In the genomic region with DNA sequence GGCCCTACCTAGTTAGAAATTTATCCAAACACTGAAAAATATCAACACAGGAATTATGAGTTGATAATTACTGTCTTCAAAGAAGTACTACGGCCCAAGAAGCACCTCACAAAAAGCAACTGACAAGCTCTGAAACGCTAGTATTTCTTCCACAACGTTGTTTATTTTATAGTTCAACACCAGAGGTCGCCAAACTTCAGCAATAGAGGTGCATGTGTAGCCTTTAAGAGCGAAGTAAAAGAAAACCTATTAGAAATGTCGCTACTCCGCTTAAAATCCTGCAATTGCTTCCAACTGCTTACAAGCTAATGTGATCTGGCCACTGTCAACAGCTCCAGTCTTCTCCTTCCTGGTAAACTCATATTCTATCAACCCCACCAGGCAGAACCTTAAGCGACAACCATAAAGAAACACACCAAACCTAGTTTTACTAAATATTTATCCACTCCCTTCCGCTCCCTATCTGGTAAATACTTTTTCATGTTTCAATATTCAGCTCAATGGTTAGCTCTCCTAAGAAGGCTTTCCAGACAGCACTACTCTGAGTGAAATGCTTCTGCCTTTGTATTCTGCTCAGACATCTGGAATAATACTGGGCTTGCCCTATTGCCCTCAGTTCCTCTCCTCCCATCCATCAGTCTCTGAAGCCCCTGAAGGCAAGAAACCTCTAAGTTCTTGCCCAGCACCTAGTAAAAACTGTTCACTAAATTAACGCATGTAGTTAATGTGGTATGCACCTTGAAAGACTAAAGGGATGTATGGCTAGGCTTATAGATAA, we compare ENCODE assay signal across 9 cellular contexts.
DNase-seq lines count a peak whose midpoint lies in the region; ATAC-seq and TF ChIP-seq lines count a peak whose summit lies in the region.
"Had no signal": no experiment of that assay in that cellular context is flagged by ENCODE, and none has a peak within 500 bp of the region (broad histone marks: within the 10 kb centered on the region; RNA-seq: fewer than 3 reads in every experiment).

No MANE protein-coding gene starts in this region.

- H3K27me3 Mint-ChIP-seq in CD4-positive, alpha-beta T cell = no peaks in the 10 kb centered on the region
- H3K27me3 Mint-ChIP-seq in T-cell = no peaks in the 10 kb centered on the region

- CTCF ChIA-PET in CD4-positive, alpha-beta T cell (lab: Charles Lee) = interaction anchor here (0.6 to 3.7 kb wide), 14 partner anchors 10 to 667 kb away, joined by 3 to 36 read pairs (median 4); a partner anchor contains a TSS
- CTCF ChIA-PET in T-cell (lab: Charles Lee) = interaction anchor here (0.5 to 4.3 kb wide), 28 partner anchors 9 to 675 kb away, joined by 3 to 73 read pairs (median 4); a partner anchor contains a TSS

- H3K36me3 ChIP-seq in right lobe of liver = no peaks in the 10 kb centered on the region

- peak; percentile 81 for ATAC-seq in CD4-positive, alpha-beta T cell (ENCODE audit: poor library complexity)
- ATAC-seq in GM19035 (IDR thresholded peaks at IDR 0.05; ENCODE audit: unreplicated experiment) (peak; percentile 65), T-cell (replicated peaks in 1 of 4) (peak; percentile 52 to 70 (median 62)), right lobe of liver (peak; percentile 90 to 97 (median 92)), HG02588 (IDR thresholded peaks at IDR 0.05; ENCODE audit: unreplicated experiment) (no peak)

- peak overlapping the region; percentile 53 for H3K27ac Mint-ChIP-seq in CD4-positive, alpha-beta T cell
- H3K27ac Mint-ChIP-seq in T-cell = peak overlapping the region in 1 of 2 donors; percentile 40
- H3K27ac Mint-ChIP-seq: T-helper 1 cell treated with Interleukin-12 subunit alpha and Interleukin-12 subunit beta and Interleukin-4 antibody, amounts not matched to agents 30 μg/mL and 1 μg/mL, for 36 hours had no signal

- H3K4me1 ChIP-seq in right lobe of liver = no peaks in the 10 kb centered on the region

- no peaks in the 10 kb centered on the region for H3K9me3 Mint-ChIP-seq in CD4-positive, alpha-beta T cell
- peaks cover 6 to 20% (median 9%) of the 10 kb centered on the region in 3 donors for H3K9me3 Mint-ChIP-seq in T-cell

- TF ChIP-seq CTCF in CD4-positive, alpha-beta T cell (IDR thresholded peaks at IDR 0.05) = peak; percentile 84
- TF ChIP-seq CTCF in right lobe of liver (IDR thresholded peaks at IDR 0.05) = peak; percentile 55 to 83 (median 72)

- DNase-seq in CD4-positive, alpha-beta T cell = peak in 9 of 10 experiments; percentile 2 to 26 (median 17)
- DNase-seq in NCI-H1092 (lab: John Stamatoyannopoulos, UW) = peak; percentile 32
- peak in 31 of 34 experiments; percentile 1 to 51 (median 22) for DNase-seq in T-cell
- peak; percentile 67 for DNase-seq in dedifferentiated amniotic fluid mesenchymal stem cell (ENCODE audit: extremely low spot score)
- peak in 1 of 3 donors; percentile 50 for DNase-seq in right lobe of liver
- DNase-seq in stromal cell of bone marrow (ENCODE audit: low read depth) = peak; percentile 63

- peaks cover 50% of the 10 kb centered on the region for H3K36me3 Mint-ChIP-seq in CD4-positive, alpha-beta T cell (ENCODE audit: low read depth)
- H3K36me3 Mint-ChIP-seq in T-cell = peaks cover 38% of the 10 kb centered on the region

- H3K4me3 ChIP-seq in right lobe of liver = no peak overlapping the region

- POLR2A ChIA-PET in CD4-positive, alpha-beta T cell (lab: Charles Lee) = interaction anchor here (0.7 to 3.8 kb wide), 5 partner anchors 20 to 667 kb away, joined by 3 to 24 read pairs (median 5); a partner anchor contains a TSS
- POLR2A ChIA-PET in T-cell (lab: Charles Lee) = interaction anchor here (0.9 to 1.1 kb wide), 2 partner anchors 203 to 255 kb away, joined by 3 to 5 read pairs; no protein-coding TSS in a partner anchor

- intact Hi-C loops in CD4-positive, alpha-beta T cell (cut with DNase I, micrococcal nuclease) = loop anchor here (1.0 to 5.0 kb wide), 8 partner anchors 207 to 665 kb away; no protein-coding TSS in a partner anchor
- intact Hi-C loops in right lobe of liver (cut with DNase I) = no loop called here

- no peak overlapping the region for H3K4me3 Mint-ChIP-seq in CD4-positive, alpha-beta T cell
- H3K4me3 Mint-ChIP-seq in T-cell = no peak overlapping the region
- H3K4me3 Mint-ChIP-seq: T-helper 1 cell treated with Interleukin-12 subunit alpha and Interleukin-12 subunit beta and Interleukin-4 antibody, amounts not matched to agents 30 μg/mL and 1 μg/mL, for 36 hours had no signal

- H3K27ac ChIP-seq in CD4-positive, alpha-beta T cell (ENCODE audit: low read depth, low read length) = no peak overlapping the region
- no peak overlapping the region for H3K27ac ChIP-seq in right lobe of liver

- 26% methylated on average over 10 of the region's 10 CpGs for WGBS in right lobe of liver (ENCODE audit: insufficient coverage, low coverage, low lambda C conversion rate, missing lambda C conversion rate)

- peaks cover 20% of the 10 kb centered on the region for H3K4me1 Mint-ChIP-seq in CD4-positive, alpha-beta T cell (ENCODE audit: low read depth)
- H3K4me1 Mint-ChIP-seq in T-cell = peaks cover 10 to 23% (median 12%) of the 10 kb centered on the region in 3 donors

- TF ChIP-seq POLR2A in right lobe of liver (IDR thresholded peaks at IDR 0.05) = no peak

- H3K27me3 ChIP-seq in CD4-positive, alpha-beta T cell (ENCODE audit: control insufficient read depth, insufficient read depth, low read length) = no peaks in the 10 kb centered on the region
- H3K27me3 ChIP-seq in right lobe of liver = no peaks in the 10 kb centered on the region

- H3K9me3 ChIP-seq in CD4-positive, alpha-beta T cell (ENCODE audit: control insufficient read depth, low read length) = peaks cover 9% of the 10 kb centered on the region
- no peaks in the 10 kb centered on the region for H3K9me3 ChIP-seq in right lobe of liver

Comparison
In these comparisons a context has a peak if more than half of its experiments do, and no peak if none do; other contexts are left out.
1. intact Hi-C loops: an anchor here in CD4-positive, alpha-beta T cell (1.0 to 5.0 kb wide); none called in right lobe of liver.